6 cellular contexts compared by ENCODE assay signal in the genomic region with DNA sequence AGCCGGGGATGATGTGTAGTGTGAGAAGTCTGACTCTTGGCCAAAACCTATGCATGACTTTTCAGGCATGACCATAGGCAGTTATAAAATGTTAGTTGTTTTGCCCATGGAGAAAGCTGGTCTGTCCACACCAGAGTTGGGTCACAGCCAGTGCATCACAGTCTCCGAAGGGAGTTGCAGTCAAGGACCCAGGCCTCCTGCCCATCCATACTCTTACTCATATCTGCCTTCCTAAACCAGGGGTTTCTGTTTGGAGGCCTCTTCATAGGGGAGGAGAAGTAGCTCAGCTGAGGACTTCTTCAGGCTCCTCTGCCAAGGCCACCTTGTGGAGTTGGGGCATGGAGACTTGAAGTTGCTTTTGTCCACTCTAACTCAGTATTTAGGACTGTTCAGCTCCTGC.
"Had no signal": no experiment of that assay in that cellular context is flagged by ENCODE, and none has a peak within 500 bp of the region (broad histone marks: within the 10 kb centered on the region; RNA-seq: fewer than 3 reads in every experiment).

No MANE protein-coding gene starts in this region.

- DNase-seq: H9, HCEC 1CT had no signal

- H2AFZ ChIP-seq: GM23338 had no signal

- H3K4me3 ChIP-seq: GM23338 had no signal

- H3K4me1 Mint-ChIP-seq: GM23338 had no signal

- H3K4me3 Mint-ChIP-seq: GM23338, H9, IgD-negative memory B cell had no signal

- H3K27ac ChIP-seq: HL-60 had no signal

- H3K27ac Mint-ChIP-seq: GM23338, H9, IgD-negative memory B cell had no signal

- ATAC-seq: GM23338, HepG2 had no signal

- H3K36me3 Mint-ChIP-seq: IgD-negative memory B cell had no signal

- H3K27me3 Mint-ChIP-seq: IgD-negative memory B cell had no signal

- H3K4me2 ChIP-seq: GM23338 had no signal
